Comparison of ENCODE assay signal across 15 cellular contexts in genomic region chr22:31277741-31278642, GRCh38. TPM values are rescaled to one million over a fixed set of nuclear protein-coding genes. Genes with fewer than 3 reads are reported as not detected.
DNase-seq lines count a peak whose midpoint lies in the region; ATAC-seq and TF ChIP-seq lines count a peak whose summit lies in the region.
"Had no signal": no experiment of that assay in that cellular context is flagged by ENCODE, and none has a peak within 500 bp of the region (broad histone marks: within the 10 kb centered on the region; RNA-seq: fewer than 3 reads in every experiment).

No MANE protein-coding gene starts in this region.

- H3K27me3 Mint-ChIP-seq in CD4-positive, alpha-beta memory T cell, result no peaks in the 10 kb centered on the region
- no peaks in the 10 kb centered on the region for H3K27me3 Mint-ChIP-seq in endodermal cell (ENCODE audit: insufficient read depth)

- H3K4me1 ChIP-seq in CD4-positive, alpha-beta memory T cell (ENCODE audit: insufficient read depth, low read length), result peaks cover 84% of the 10 kb centered on the region
- H3K4me1 ChIP-seq in Peyer's patch, result peaks cover 0 to 3% (median under 1%) of the 10 kb centered on the region in 4 donors
- H3K4me1 ChIP-seq in endodermal cell (ENCODE audit: control insufficient read depth, insufficient read depth, low read length), result no peaks in the 10 kb centered on the region
- no peaks in the 10 kb centered on the region for H3K4me1 ChIP-seq in neutrophil (ENCODE audit: control insufficient read depth in 1 of 2, insufficient read depth in 1 of 2, low read depth in 1 of 2, low read length in 1 of 2)
- H3K4me1 ChIP-seq: ascending aorta had no signal

- H3K9me3 Mint-ChIP-seq in CD4-positive, alpha-beta memory T cell, result no peaks in the 10 kb centered on the region
- H3K9me3 Mint-ChIP-seq in endodermal cell, result no peaks in the 10 kb centered on the region

- CTCF ChIA-PET in CD4-positive, alpha-beta memory T cell (lab: Charles Lee; ENCODE audit: partially characterized antibody), result interaction anchor here (0.6 to 12.3 kb wide), 6 partner anchors 8 to 1743 kb away, joined by 3 to 114 read pairs (median 9); partner anchors contain the start of gene PIK3IP1

- 93% methylated on average over 8 to 15 of the region's 15 CpGs for WGBS in endodermal cell (ENCODE audit: insufficient coverage in 1 of 2, insufficient read length in 1 of 2), 2 experiments

- ATAC-seq in HG03521 (IDR thresholded peaks at IDR 0.05; ENCODE audit: unreplicated experiment) (no peak), HG02973 (IDR thresholded peaks at IDR 0.05; ENCODE audit: unreplicated experiment) (no peak)
- ATAC-seq: Panc1 had no signal

- POLR2A ChIA-PET in CD4-positive, alpha-beta memory T cell (lab: Charles Lee; ENCODE audit: partially characterized antibody), result interaction anchor here (0.6 to 17.9 kb wide), 23 partner anchors 6 to 337 kb away, joined by 3 to 1203 read pairs (median 5); partner anchors contain the start of genes LIMK2, PATZ1, PIK3IP1 and RNF185

- peaks cover 44% of the 10 kb centered on the region for H3K36me3 ChIP-seq in CD4-positive, alpha-beta memory T cell (ENCODE audit: insufficient read depth, low read length)
- H3K36me3 ChIP-seq in Peyer's patch, result peaks cover 0 to 83% (median 0%) of the 10 kb centered on the region in 3 donors
- H3K36me3 ChIP-seq in endodermal cell (ENCODE audit: control insufficient read depth, insufficient read depth, low read length), result peaks cover 36% of the 10 kb centered on the region
- H3K36me3 ChIP-seq in neutrophil, result peaks cover 98% of the 10 kb centered on the region

- H3K4me1 Mint-ChIP-seq in CD4-positive, alpha-beta memory T cell, result peaks cover 53 to 90% (median 71%) of the 10 kb centered on the region in 4 donors
- peaks cover under 1% of the 10 kb centered on the region for H3K4me1 Mint-ChIP-seq in endodermal cell

- H3K4me3 Mint-ChIP-seq in CD4-positive, alpha-beta memory T cell, result peak overlapping the region in 7 of 8 donors; percentile 64 to 84 (median 76)
- H3K4me3 Mint-ChIP-seq in endodermal cell, result no peak overlapping the region

- intact Hi-C loops in CD4-positive, alpha-beta memory T cell (cut with micrococcal nuclease), result loop anchor here (2.0 kb wide), 1 partner anchor 65 kb away; the partner anchor contains the start of gene LIMK2

- H3K27me3 ChIP-seq in CD4-positive, alpha-beta memory T cell (ENCODE audit: insufficient read depth, low read length), result no peaks in the 10 kb centered on the region
- H3K27me3 ChIP-seq in Peyer's patch (no peaks in the 10 kb centered on the region), endodermal cell (ENCODE audit: control insufficient read depth, insufficient read depth, low read length, poor library complexity, severe bottlenecking) (no peaks in the 10 kb centered on the region), neutrophil (no peaks in the 10 kb centered on the region)
- H3K27me3 ChIP-seq: ascending aorta had no signal

- no peaks in the 10 kb centered on the region for H3K9me3 ChIP-seq in CD4-positive, alpha-beta memory T cell (ENCODE audit: control insufficient read depth in 1 of 2, low read length in 2 of 2)
- H3K9me3 ChIP-seq in Peyer's patch, result no peaks in the 10 kb centered on the region
- no peaks in the 10 kb centered on the region for H3K9me3 ChIP-seq in endodermal cell (ENCODE audit: control insufficient read depth, low read length)
- H3K9me3 ChIP-seq in neutrophil, result peaks cover 4% of the 10 kb centered on the region
- H3K9me3 ChIP-seq: ascending aorta had no signal

- peaks cover 44 to 78% of the 10 kb centered on the region in 2 donors for H3K36me3 Mint-ChIP-seq in CD4-positive, alpha-beta memory T cell
- H3K36me3 Mint-ChIP-seq in endodermal cell (ENCODE audit: low read depth), result peaks cover 46% of the 10 kb centered on the region

- H3K9ac ChIP-seq in endodermal cell (ENCODE audit: extremely low read depth, low read length, poor library complexity, severe bottlenecking), result no peak overlapping the region

- TF ChIP-seq CTCF in Peyer's patch (IDR thresholded peaks at IDR 0.05) (no peak), endodermal cell (conservative IDR thresholded peaks at IDR 0.05) (no peak), neutrophil (IDR thresholded peaks at IDR 0.05) (no peak)

- TF ChIP-seq POLR2A in Peyer's patch (IDR thresholded peaks at IDR 0.05), result no peak

- H3K27ac Mint-ChIP-seq in CD4-positive, alpha-beta memory T cell, result peak overlapping the region; percentile 94 to 99 (median 97)
- H3K27ac Mint-ChIP-seq in endodermal cell, result peak overlapping the region; percentile 55

- DNase-seq in CD4-positive, alpha-beta memory T cell, result no peak
- DNase-seq in Peyer's patch, result peak in 1 of 3 donors; percentile 53
- no peak for DNase-seq in endodermal cell
- no peak for DNase-seq in A172 (ENCODE audit: low spot score)
- DNase-seq in DMS79 treated with DMSO at 0.1 percent for 48 hours (lab: John Stamatoyannopoulos, UW), result no peak
- DNase-seq: GDM1; kidney; NCI-H1417 treated with DMSO at 0.1 percent for 48 hours; NCI-H510A; stimulated activated CD4-positive, alpha-beta T cell treated with anti-CD3 and anti-CD28 coated beads, Interleukin-4, amount 100 ng/mL, for 4 hours had no signal

- peak overlapping the region in 1 of 2 donors; percentile 17 for H3K4me3 ChIP-seq in CD4-positive, alpha-beta memory T cell (ENCODE audit: low read length in 2 of 2)
- no peak overlapping the region for H3K4me3 ChIP-seq in Peyer's patch
- no peak overlapping the region for H3K4me3 ChIP-seq in endodermal cell (ENCODE audit: low read length)
- no peak overlapping the region for H3K4me3 ChIP-seq in neutrophil (ENCODE audit: low read depth in 1 of 2, low read length in 1 of 2)
- H3K4me3 ChIP-seq: ascending aorta had no signal

- H3K27ac ChIP-seq in CD4-positive, alpha-beta memory T cell (ENCODE audit: low read depth, low read length), result peak overlapping the region; percentile 43
- H3K27ac ChIP-seq in Peyer's patch (peak overlapping the region; percentile 57 to 71 (median 68)), endodermal cell (ENCODE audit: low read depth, low read length) (no peak overlapping the region), neutrophil (peak overlapping the region; percentile 31)

RNA-seq across cellular contexts. Expression of gene PIK3IP1, which starts 14.3 kb away (rescaled TPM):
- 100 to 1,000 TPM; 399 to 411 TPM for total RNA-seq in CD4-positive, alpha-beta memory T cell
- 100 to 1,000 TPM; 418 to 473 TPM for polyA plus RNA-seq in CD4-positive, alpha-beta memory T cell
- total RNA-seq in Peyer's patch (10 to 100 TPM; 23.7 to 60.2 (median 30.7) TPM), endodermal cell (1 to 10 TPM; 2.0 to 3.5 TPM)
- 5.5 TPM for polyA plus RNA-seq in endodermal cell (2013, experiment 1 of 2)
- polyA plus RNA-seq in endodermal cell (2013, experiment 2 of 2), result 4.4 TPM
- total RNA-seq in A172 (2014; rRNA removed; shearing (Covaris generic)), result 2.7 and 6.8 TPM in 2 replicates

Comparison
In these comparisons a context has a peak if more than half of its experiments do, and no peak if none do; other contexts are left out.
1. RNA of gene PIK3IP1, which starts 14.3 kb away (total RNA-seq): 399 to 411 TPM in CD4-positive, alpha-beta memory T cell; 23.7 to 60.2 TPM in Peyer's patch, 2.7 to 6.8 TPM in A172 and 2.0 to 3.5 TPM in endodermal cell; every median in the first group is over 4 times any median in the second.